2 cellular contexts compared by ENCODE assay signal in the genomic region with DNA sequence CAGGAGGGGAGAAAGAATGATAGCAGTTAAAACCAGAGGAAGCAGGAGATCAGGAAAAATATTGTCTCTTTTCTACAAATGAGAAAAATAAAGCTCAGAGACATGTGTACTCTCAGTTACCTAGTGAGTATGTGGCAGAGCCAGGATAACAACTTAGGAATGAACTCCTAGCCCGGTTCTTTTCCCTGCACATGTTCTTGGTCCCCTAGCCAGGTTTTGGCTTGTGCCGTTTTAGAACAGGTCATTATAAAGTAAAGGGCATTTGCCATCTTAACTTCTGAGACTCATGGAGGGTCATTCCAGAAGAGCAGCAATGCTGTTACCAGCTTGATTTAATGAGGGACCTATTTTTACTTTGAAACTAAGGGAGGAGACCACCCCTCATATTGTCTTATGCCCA.
TF ChIP-seq lines count a peak whose summit lies in the region.

No MANE protein-coding gene starts in this region.

TF ChIP-seq in HepG2, 621 proteins besides CTCF, POLR2A, EP300 and RAD21:
- TF ChIP-seq, protein P1, sequence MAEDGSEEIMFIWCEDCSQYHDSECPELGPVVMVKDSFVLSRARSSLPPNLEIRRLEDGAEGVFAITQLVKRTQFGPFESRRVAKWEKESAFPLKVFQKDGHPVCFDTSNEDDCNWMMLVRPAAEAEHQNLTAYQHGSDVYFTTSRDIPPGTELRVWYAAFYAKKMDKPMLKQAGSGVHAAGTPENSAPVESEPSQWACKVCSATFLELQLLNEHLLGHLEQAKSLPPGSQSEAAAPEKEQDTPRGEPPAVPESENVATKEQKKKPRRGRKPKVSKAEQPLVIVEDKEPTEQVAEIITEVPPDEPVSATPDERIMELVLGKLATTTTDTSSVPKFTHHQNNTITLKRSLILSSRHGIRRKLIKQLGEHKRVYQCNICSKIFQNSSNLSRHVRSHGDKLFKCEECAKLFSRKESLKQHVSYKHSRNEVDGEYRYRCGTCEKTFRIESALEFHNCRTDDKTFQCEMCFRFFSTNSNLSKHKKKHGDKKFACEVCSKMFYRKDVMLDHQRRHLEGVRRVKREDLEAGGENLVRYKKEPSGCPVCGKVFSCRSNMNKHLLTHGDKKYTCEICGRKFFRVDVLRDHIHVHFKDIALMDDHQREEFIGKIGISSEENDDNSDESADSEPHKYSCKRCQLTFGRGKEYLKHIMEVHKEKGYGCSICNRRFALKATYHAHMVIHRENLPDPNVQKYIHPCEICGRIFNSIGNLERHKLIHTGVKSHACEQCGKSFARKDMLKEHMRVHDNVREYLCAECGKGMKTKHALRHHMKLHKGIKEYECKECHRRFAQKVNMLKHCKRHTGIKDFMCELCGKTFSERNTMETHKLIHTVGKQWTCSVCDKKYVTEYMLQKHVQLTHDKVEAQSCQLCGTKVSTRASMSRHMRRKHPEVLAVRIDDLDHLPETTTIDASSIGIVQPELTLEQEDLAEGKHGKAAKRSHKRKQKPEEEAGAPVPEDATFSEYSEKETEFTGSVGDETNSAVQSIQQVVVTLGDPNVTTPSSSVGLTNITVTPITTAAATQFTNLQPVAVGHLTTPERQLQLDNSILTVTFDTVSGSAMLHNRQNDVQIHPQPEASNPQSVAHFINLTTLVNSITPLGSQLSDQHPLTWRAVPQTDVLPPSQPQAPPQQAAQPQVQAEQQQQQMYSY (CRISPR knock-in tag; IDR thresholded peaks at IDR 0.05) = peak; percentile 72; the same call in 1 of the 2 replicates
- TF ChIP-seq NR2C2 (CRISPR knock-in tag; IDR thresholded peaks at IDR 0.05; ENCODE audit: borderline replicate concordance) = no peak

TF ChIP-seq in WTC11, 78 proteins besides CTCF, POLR2A, EP300 and RAD21:
- no peak for TF ChIP-seq NFE2L1 (CRISPR knock-in tag; IDR thresholded peaks at IDR 0.05)
- TF ChIP-seq, protein P2, sequence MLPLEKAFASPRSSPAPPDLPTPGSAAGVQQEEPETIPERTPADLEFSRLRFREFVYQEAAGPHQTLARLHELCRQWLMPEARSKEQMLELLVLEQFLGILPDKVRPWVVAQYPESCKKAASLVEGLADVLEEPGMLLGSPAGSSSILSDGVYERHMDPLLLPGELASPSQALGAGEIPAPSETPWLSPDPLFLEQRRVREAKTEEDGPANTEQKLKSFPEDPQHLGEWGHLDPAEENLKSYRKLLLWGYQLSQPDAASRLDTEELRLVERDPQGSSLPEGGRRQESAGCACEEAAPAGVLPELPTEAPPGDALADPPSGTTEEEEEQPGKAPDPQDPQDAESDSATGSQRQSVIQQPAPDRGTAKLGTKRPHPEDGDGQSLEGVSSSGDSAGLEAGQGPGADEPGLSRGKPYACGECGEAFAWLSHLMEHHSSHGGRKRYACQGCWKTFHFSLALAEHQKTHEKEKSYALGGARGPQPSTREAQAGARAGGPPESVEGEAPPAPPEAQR (CRISPR knock-in tag; IDR thresholded peaks at IDR 0.05) = no peak
- TF ChIP-seq, protein P1 (CRISPR knock-in tag; IDR thresholded peaks at IDR 0.05) = peak; percentile 73
- TF ChIP-seq, protein P3, sequence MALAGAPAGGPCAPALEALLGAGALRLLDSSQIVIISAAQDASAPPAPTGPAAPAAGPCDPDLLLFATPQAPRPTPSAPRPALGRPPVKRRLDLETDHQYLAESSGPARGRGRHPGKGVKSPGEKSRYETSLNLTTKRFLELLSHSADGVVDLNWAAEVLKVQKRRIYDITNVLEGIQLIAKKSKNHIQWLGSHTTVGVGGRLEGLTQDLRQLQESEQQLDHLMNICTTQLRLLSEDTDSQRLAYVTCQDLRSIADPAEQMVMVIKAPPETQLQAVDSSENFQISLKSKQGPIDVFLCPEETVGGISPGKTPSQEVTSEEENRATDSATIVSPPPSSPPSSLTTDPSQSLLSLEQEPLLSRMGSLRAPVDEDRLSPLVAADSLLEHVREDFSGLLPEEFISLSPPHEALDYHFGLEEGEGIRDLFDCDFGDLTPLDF (CRISPR knock-in tag; IDR thresholded peaks at IDR 0.05) = no peak
